Comparison of ENCODE assay signal across 9 cellular contexts in the genomic region with DNA sequence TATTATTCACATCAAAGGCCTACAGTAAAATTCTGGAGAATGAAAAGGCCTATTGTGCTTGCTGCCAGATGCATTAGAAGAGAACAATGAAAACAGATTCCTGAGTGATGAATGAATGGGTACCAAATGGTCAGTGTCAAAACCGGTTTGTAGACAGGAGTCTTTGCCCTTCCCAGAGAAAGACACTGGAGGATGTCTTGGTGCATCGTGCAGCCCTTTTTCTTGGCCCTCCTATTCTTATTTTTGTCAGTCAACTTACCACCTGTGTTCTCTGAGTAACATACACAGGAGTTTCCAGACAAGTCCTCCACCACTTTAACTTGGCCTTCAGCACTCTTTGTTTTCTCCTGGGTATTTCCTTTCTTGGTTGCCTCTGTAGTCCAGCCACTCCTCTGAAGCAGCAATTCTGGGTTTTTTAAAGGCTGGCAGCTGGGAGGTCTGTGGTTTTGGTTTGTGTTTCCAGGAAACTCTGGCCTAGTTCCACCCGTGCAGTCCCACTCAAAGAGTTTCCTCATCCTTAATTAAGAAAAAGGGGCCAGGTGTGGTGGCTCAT. TPM values are rescaled to one million over a fixed set of nuclear protein-coding genes. Genes with fewer than 3 reads are reported as not detected.
DNase-seq lines count a peak whose midpoint lies in the region; ATAC-seq and TF ChIP-seq lines count a peak whose summit lies in the region.
"Had no signal": no experiment of that assay in that cellular context is flagged by ENCODE, and none has a peak within 500 bp of the region (broad histone marks: within the 10 kb centered on the region; RNA-seq: fewer than 3 reads in every experiment).

No MANE protein-coding gene starts in this region.

- H3K4me3 ChIP-seq in fibroblast of villous mesenchyme (ENCODE audit: low read depth, low read length) = no peak overlapping the region

- ATAC-seq in GM18870 (IDR thresholded peaks at IDR 0.05; ENCODE audit: unreplicated experiment) = no peak

- DNase-seq in stimulated activated CD4-positive, alpha-beta T cell treated with anti-CD3 and anti-CD28 coated beads, Interleukin-4, amount 100 ng/mL, for 24 hours = peak; percentile 16
- no peak for DNase-seq in stimulated activated CD4-positive, alpha-beta T cell treated with anti-CD3 and anti-CD28 coated beads, Interleukin-4, amount 100 ng/mL, for 4 hours
- DNase-seq in UCSD-AML1 (lab: John Stamatoyannopoulos, UW; ENCODE audit: unreplicated experiment) (peak; percentile 72), fibroblast of villous mesenchyme (ENCODE audit: low read depth) (peak; percentile 52), DMS153 treated with DMSO at 0.1 percent for 48 hours (lab: John Stamatoyannopoulos, UW; ENCODE audit: unreplicated experiment) (no peak), NCI-H187 (lab: John Stamatoyannopoulos, UW) (no peak), NCI-H2081 (lab: John Stamatoyannopoulos, UW) (no peak)
- DNase-seq: DMS79 treated with DMSO at 0.1 percent for 48 hours had no signal

- no peak for TF ChIP-seq CTCF in fibroblast of villous mesenchyme (IDR thresholded peaks at IDR 0.05; ENCODE audit: insufficient read depth, low read depth, low read length)

RNA-seq across cellular contexts. Expression of a gene that starts 29.4 kb away (rescaled TPM):
- total RNA-seq in fibroblast of villous mesenchyme = 8.7 and 21.2 TPM in 2 replicates

RNA-seq across cellular contexts. Expression of a gene that starts 55.4 kb away (rescaled TPM):
- total RNA-seq in fibroblast of villous mesenchyme = 671 and 759 TPM in 2 replicates

Comparison
In these comparisons a context has a peak if more than half of its experiments do, and no peak if none do; other contexts are left out.
1. DNase-seq: peak in stimulated activated CD4-positive, alpha-beta T cell treated with anti-CD3 and anti-CD28 coated beads, Interleukin-4, amount 100 ng/mL, for 24 hours (single experiment), UCSD-AML1 (single experiment) and fibroblast of villous mesenchyme (single experiment); none in stimulated activated CD4-positive, alpha-beta T cell treated with anti-CD3 and anti-CD28 coated beads, Interleukin-4, amount 100 ng/mL, for 4 hours (0 of 2), DMS153 treated with DMSO at 0.1 percent for 48 hours (single experiment), NCI-H187 (0 of 2) and NCI-H2081 (0 of 2).